ENCODE assay signal across 8 cellular contexts in genomic region chr1:161119379-161120061, GRCh38. TPM values are rescaled to one million over a fixed set of nuclear protein-coding genes. Genes with fewer than 3 reads are reported as not detected.
DNase-seq lines count a peak whose midpoint lies in the region; ATAC-seq and TF ChIP-seq lines count a peak whose summit lies in the region.

No MANE protein-coding gene starts in this region.

- TF ChIP-seq CTCF in BJ (IDR thresholded peaks at IDR 0.05; ENCODE audit: insufficient read depth, low read depth, low read length) (peak; percentile 48), epithelial cell of esophagus (IDR thresholded peaks at IDR 0.05; ENCODE audit: insufficient read depth, low read depth, low read length, missing control alignments) (peak; percentile 64), nephron (IDR thresholded peaks at IDR 0.05; ENCODE audit: unreplicated experiment in 3 of 3) (peak; percentile 31 to 46 (median 40)), upper lobe of left lung (IDR thresholded peaks at IDR 0.05) (peak in 4 of 6 experiments; percentile 32 to 62 (median 46))

- peaks cover 51% of the 10 kb centered on the region for H3K4me1 Mint-ChIP-seq in activated CD4-positive, alpha-beta memory T cell treated with anti-CD3 and anti-CD28 coated beads for 36 hours (ENCODE audit: low read depth)
- peaks cover 43% of the 10 kb centered on the region for H3K4me1 Mint-ChIP-seq in nephron

- 63 to 69% methylated on average over 4 of the region's 4 CpGs for WGBS in upper lobe of left lung, 2 donors

- ATAC-seq in GM21423 (IDR thresholded peaks at IDR 0.05; ENCODE audit: unreplicated experiment) (peak; percentile 46), upper lobe of left lung (ENCODE audit: low FRiP score in 2 of 2) (peak; percentile 35 to 49), HG03097 (IDR thresholded peaks at IDR 0.05; ENCODE audit: low FRiP score, unreplicated experiment) (no peak)

- no peaks in the 10 kb centered on the region for H3K27me3 Mint-ChIP-seq in activated CD4-positive, alpha-beta memory T cell treated with anti-CD3 and anti-CD28 coated beads for 36 hours
- no peaks in the 10 kb centered on the region for H3K27me3 Mint-ChIP-seq in nephron (ENCODE audit: low read depth)

- H3K27ac ChIP-seq in upper lobe of left lung: peak overlapping the region; percentile 89 to 97 (median 94)

- no peak for DNase-seq in BJ (ENCODE audit: low read depth)
- peak; percentile 57 for DNase-seq in MV-4-11 (lab: John Stamatoyannopoulos, UW)
- DNase-seq in activated CD4-positive, alpha-beta memory T cell treated with anti-CD3 and anti-CD28 coated beads for 36 hours: peak; percentile 85
- DNase-seq in epithelial cell of esophagus (ENCODE audit: low read depth): peak; percentile 96
- DNase-seq in upper lobe of left lung: peak in 1 of 2 donors; percentile 32

- intact Hi-C loops in activated CD4-positive, alpha-beta memory T cell treated with anti-CD3 and anti-CD28 coated beads for 36 hours (cut with micrococcal nuclease): loop anchor here (1.0 to 5.0 kb wide), 5 partner anchors 13 to 857 kb away; partner anchors contain the start of genes DCAF8, DEDD, F11R and SDHC

- H3K4me1 ChIP-seq in upper lobe of left lung: peaks cover 34 to 65% (median 46%) of the 10 kb centered on the region in 4 donors

- no peaks in the 10 kb centered on the region for H3K27me3 ChIP-seq in BJ (ENCODE audit: control insufficient read depth, insufficient read depth, low read length)
- H3K27me3 ChIP-seq in upper lobe of left lung: no peaks in the 10 kb centered on the region

- H3K36me3 ChIP-seq in BJ (ENCODE audit: control insufficient read depth, insufficient read depth, low read length) (peaks cover 21% of the 10 kb centered on the region), upper lobe of left lung (peaks cover 23 to 49% (median 45%) of the 10 kb centered on the region in 4 donors)

- H3K9me3 Mint-ChIP-seq in activated CD4-positive, alpha-beta memory T cell treated with anti-CD3 and anti-CD28 coated beads for 36 hours: no peaks in the 10 kb centered on the region
- H3K9me3 Mint-ChIP-seq in nephron: no peaks in the 10 kb centered on the region

- no peak for TF ChIP-seq EP300 in upper lobe of left lung (IDR thresholded peaks at IDR 0.05)

- H3K27ac Mint-ChIP-seq in activated CD4-positive, alpha-beta memory T cell treated with anti-CD3 and anti-CD28 coated beads for 36 hours: peak overlapping the region; percentile 84
- peak overlapping the region; percentile 67 to 92 (median 83) for H3K27ac Mint-ChIP-seq in nephron

- CTCF ChIA-PET in BJ (lab: Yijun Ruan, JAX): interaction anchor here (0.9 to 1.0 kb wide), 3 partner anchors 9 to 22 kb away, joined by 3 read pairs; partner anchors contain the start of gene DEDD
- CTCF ChIA-PET in activated CD4-positive, alpha-beta memory T cell treated with anti-CD3 and anti-CD28 coated beads for 36 hours (lab: Charles Lee): interaction anchor here (0.6 to 3.9 kb wide), 5 partner anchors 21 to 111 kb away, joined by 3 to 40 read pairs (median 3); partner anchors contain the start of genes ARHGAP30 and KLHDC9

- H3K36me3 Mint-ChIP-seq in activated CD4-positive, alpha-beta memory T cell treated with anti-CD3 and anti-CD28 coated beads for 36 hours: peaks cover 46% of the 10 kb centered on the region
- peaks cover 47% of the 10 kb centered on the region for H3K36me3 Mint-ChIP-seq in nephron (ENCODE audit: low read depth)

- H3K4me3 ChIP-seq in BJ (ENCODE audit: low read depth, low read length): no peak overlapping the region
- peak overlapping the region; percentile 97 for H3K4me3 ChIP-seq in epithelial cell of esophagus (ENCODE audit: low read length)
- peak overlapping the region in 1 of 4 donors; percentile 70 for H3K4me3 ChIP-seq in upper lobe of left lung

- TF ChIP-seq POLR2A in upper lobe of left lung (IDR thresholded peaks at IDR 0.05): no peak

- H3K4me3 Mint-ChIP-seq in activated CD4-positive, alpha-beta memory T cell treated with anti-CD3 and anti-CD28 coated beads for 36 hours: peak overlapping the region; percentile 93
- peak overlapping the region; percentile 95 to 98 (median 97) for H3K4me3 Mint-ChIP-seq in nephron

- H3K9me3 ChIP-seq in upper lobe of left lung: no peaks in the 10 kb centered on the region

- POLR2A ChIA-PET in BJ (lab: Charles Lee): no interaction called here
- POLR2A ChIA-PET in activated CD4-positive, alpha-beta memory T cell treated with anti-CD3 and anti-CD28 coated beads for 36 hours (lab: Charles Lee): interaction anchor here (0.9 to 2.4 kb wide), 4 partner anchors 8 to 282 kb away, joined by 3 to 11 read pairs (median 4); partner anchors contain the start of gene USF1

RNA-seq across cellular contexts. Expression of gene NIT1, which starts 1.6 kb away (rescaled TPM):
- polyA plus RNA-seq in BJ (2011; rRNA removed): 24.2 and 36.7 TPM in 2 replicates
- 26.1 and 34.5 TPM in 2 replicates for polyA minus RNA-seq in BJ (2011; rRNA and poly(A)+ RNA removed)
- total RNA-seq in activated CD4-positive, alpha-beta memory T cell treated with anti-CD3 and anti-CD28 coated beads for 36 hours: 10 to 100 TPM; 65.2 to 66.5 TPM
- total RNA-seq in upper lobe of left lung: 10 to 100 TPM; 21.2 to 62.9 (median 40.7) TPM

RNA-seq across cellular contexts. Expression of gene PFDN2, which starts 1.7 kb away (rescaled TPM):
- 32.9 and 66.0 TPM in 2 replicates for polyA plus RNA-seq in BJ (2011; rRNA removed)
- polyA minus RNA-seq in BJ (2011; rRNA and poly(A)+ RNA removed): 6.2 and 9.9 TPM in 2 replicates
- total RNA-seq in activated CD4-positive, alpha-beta memory T cell treated with anti-CD3 and anti-CD28 coated beads for 36 hours: 100 to 1,000 TPM; 152 to 155 TPM
- total RNA-seq in upper lobe of left lung: 10 to 100 TPM; 17.8 to 55.9 (median 41.4) TPM

RNA-seq across cellular contexts. Expression of gene DEDD, which starts 12.9 kb away (rescaled TPM):
- polyA plus RNA-seq in BJ (2011; rRNA removed): 46.4 and 74.0 TPM in 2 replicates
- 46.5 and 78.0 TPM in 2 replicates for polyA minus RNA-seq in BJ (2011; rRNA and poly(A)+ RNA removed)
- 10 to 100 TPM; 35.0 to 40.2 TPM for total RNA-seq in activated CD4-positive, alpha-beta memory T cell treated with anti-CD3 and anti-CD28 coated beads for 36 hours
- 10 to 100 TPM; 26.7 to 45.1 (median 35.1) TPM for total RNA-seq in upper lobe of left lung

RNA-seq across cellular contexts. Expression of gene KLHDC9, which starts 21.4 kb away (rescaled TPM):
- polyA plus RNA-seq in BJ (2011; rRNA removed): 3.9 and 5.8 TPM in 2 replicates
- 0.46 and 0.52 TPM in 2 replicates for polyA minus RNA-seq in BJ (2011; rRNA and poly(A)+ RNA removed)
- total RNA-seq in activated CD4-positive, alpha-beta memory T cell treated with anti-CD3 and anti-CD28 coated beads for 36 hours: 1 to 10 TPM; 1.2 to 1.6 TPM
- total RNA-seq in upper lobe of left lung: 10 to 100 TPM in 1 of 6 donors, 1 to 10 TPM in 4, not detected in 1; 6.5 to 12.3 (median 7.4) TPM

RNA-seq across cellular contexts. Expression of gene NECTIN4, which starts 30.2 kb away (rescaled TPM):
- polyA plus RNA-seq in BJ (2011; rRNA removed): 0.05 TPM in 1 of 2 replicates, not detected in the other
- 0.14 TPM in 1 of 2 replicates, not detected in the other for polyA minus RNA-seq in BJ (2011; rRNA and poly(A)+ RNA removed)
- total RNA-seq in activated CD4-positive, alpha-beta memory T cell treated with anti-CD3 and anti-CD28 coated beads for 36 hours: under 1 TPM in 1 of 2 experiments, not detected in 1; 0.05 TPM
- 10 to 100 TPM in 4 of 6 donors, 1 to 10 TPM in 2; 5.2 to 19.9 (median 12.1) TPM for total RNA-seq in upper lobe of left lung
